Comparison of ENCODE assay signal across 1 cellular context in genomic region chr20:34928411-34928810, GRCh38.
TF ChIP-seq lines count a peak whose summit lies in the region.

No MANE protein-coding gene starts in this region.

TF ChIP-seq in HepG2, 621 proteins besides CTCF, POLR2A, EP300 and RAD21:
- TF ChIP-seq ZFP82 (CRISPR knock-in tag; IDR thresholded peaks at IDR 0.05; ENCODE audit: borderline replicate concordance): no peak
- TF ChIP-seq ZNF891 (CRISPR knock-in tag; IDR thresholded peaks at IDR 0.05): no peak
- TF ChIP-seq ZNF12 (CRISPR knock-in tag; IDR thresholded peaks at IDR 0.05): 0 out of 2 replicates have a peak, but pooled peaks have one; percentile 54
- TF ChIP-seq MED1 (CRISPR knock-in tag; IDR thresholded peaks at IDR 0.05): no peak
- TF ChIP-seq CENPX (CRISPR knock-in tag; IDR thresholded peaks at IDR 0.05): no peak
- TF ChIP-seq POLR2AphosphoS5 (IDR thresholded peaks at IDR 0.05; ENCODE audit: low read depth, low read length): 0 out of 2 replicates have a peak, but pooled peaks have one; percentile 7
- no peak for TF ChIP-seq SYNCRIP (IDR thresholded peaks at IDR 0.05; ENCODE audit: insufficient read depth, low read depth, low read length)
- TF ChIP-seq ZNF552 (CRISPR knock-in tag; IDR thresholded peaks at IDR 0.05; ENCODE audit: borderline replicate concordance): no peak
- no peak for TF ChIP-seq DR1 (CRISPR knock-in tag; IDR thresholded peaks at IDR 0.05)
- no peak for TF ChIP-seq NFE2L1 (CRISPR knock-in tag; IDR thresholded peaks at IDR 0.05; ENCODE audit: borderline replicate concordance)
- TF ChIP-seq ZNF224 (CRISPR knock-in tag; IDR thresholded peaks at IDR 0.05): no peak
- TF ChIP-seq BRD4 (CRISPR knock-in tag; IDR thresholded peaks at IDR 0.05): no peak
- peak; percentile 63 for TF ChIP-seq RBM22 (optimal IDR thresholded peaks at IDR 0.05; ENCODE audit: low read length)
- TF ChIP-seq ZNF781 (CRISPR knock-in tag; IDR thresholded peaks at IDR 0.05; ENCODE audit: borderline replicate concordance, not compliant biosample characterization): no peak
- TF ChIP-seq MEF2D (CRISPR knock-in tag; IDR thresholded peaks at IDR 0.05): no peak
